In the genomic region with DNA sequence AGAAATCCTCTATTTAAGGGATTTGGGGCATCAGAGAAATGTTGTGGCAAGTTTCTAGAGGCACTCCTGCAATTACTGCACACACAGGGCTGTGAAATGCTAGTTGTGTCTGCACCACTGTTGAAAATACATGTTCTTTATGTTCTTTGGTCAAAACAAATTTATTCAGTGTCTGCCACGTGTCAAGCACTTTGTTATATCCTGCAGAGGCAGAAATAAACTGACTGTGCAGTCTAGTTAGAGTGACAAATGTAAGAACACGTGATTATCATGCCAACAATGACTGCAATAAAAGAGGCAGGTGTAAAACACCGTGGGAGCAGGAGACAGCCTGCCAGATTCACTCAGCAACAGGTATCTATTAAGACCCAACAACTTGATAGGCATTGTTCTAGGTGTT, we compare ENCODE assay signal across 28 cellular contexts.
"Had no signal": no experiment of that assay in that cellular context is flagged by ENCODE, and none has a peak within 500 bp of the region (broad histone marks: within the 10 kb centered on the region; RNA-seq: fewer than 3 reads in every experiment).

No MANE protein-coding gene starts in this region.

- ATAC-seq: activated CD4-positive, CD25-positive, alpha-beta regulatory T cell treated with anti-CD3 and anti-CD28 coated beads, Interleukin-2, amount 50 U/mL, for 24 hours; body of pancreas; heart right ventricle; stimulated activated naive B cell treated with anti-CD40 and anti-IgM and Interleukin-4, amounts not matched to agents 10 μg/mL and 1 μg/mL and 100 μg/mL, for 72 hours; upper lobe of right lung had no signal

- FAIRE-seq: colon, small intestine, TTC549 had no signal

- DNase-seq: activated CD4-positive, alpha-beta T cell treated with anti-CD3 and anti-CD28 coated beads for 48 hours; activated CD4-positive, alpha-beta T cell treated with anti-CD3 and anti-CD28 coated beads, Interleukin-2, amount 50 U/mL, for 48 hours; activated CD8-positive, alpha-beta memory T cell treated with anti-CD3 and anti-CD28 coated beads for 24 hours; activated effector memory CD4-positive, alpha-beta T cell treated with Interleukin-2 at 50 U/mL for 16 hours; activated naive CD4-positive, alpha-beta T cell treated with Interleukin-2 at 50 U/mL for 16 hours; activated naive CD8-positive, alpha-beta T cell treated with anti-CD3 and anti-CD28 coated beads for 36 hours; adrenal gland; aorta; body of pancreas; dermis blood vessel endothelial cell; effector CD4-positive, alpha-beta T cell; foreskin melanocyte; heart right ventricle; naive B cell; nephron progenitor cell; ovary; retina; sigmoid colon; small intestine; stimulated activated CD4-positive, alpha-beta T cell treated with anti-CD3 and anti-CD28 coated beads, Interleukin-2, amount 100 ng/mL, for 24 hours; stimulated activated naive B cell treated with anti-CD40 and anti-IgM and Interleukin-4, amounts not matched to agents 10 μg/mL and 1 μg/mL and 100 μg/mL, for 72 hours; stomach; thyroid gland; upper lobe of right lung; WERI-Rb-1 had no signal
